Comparison of ENCODE assay signal across 14 cellular contexts in genomic region chr3:65539620-65540019, GRCh38.
DNase-seq lines count a peak whose midpoint lies in the region; ATAC-seq and TF ChIP-seq lines count a peak whose summit lies in the region.
"Had no signal": no experiment of that assay in that cellular context is flagged by ENCODE, and none has a peak within 500 bp of the region (broad histone marks: within the 10 kb centered on the region; RNA-seq: fewer than 3 reads in every experiment).

No MANE protein-coding gene starts in this region.

- H3K79me2 ChIP-seq in H9 (ENCODE audit: insufficient read depth, low read length): peaks cover 13% of the 10 kb centered on the region; the same call in 1 of the 2 replicates

- no peak overlapping the region for H2AFZ ChIP-seq in H9 (ENCODE audit: low read length)

- H3K27ac ChIP-seq in H9 (ENCODE audit: insufficient read length, low read depth, low read length): peak overlapping the region; percentile 72
- peak overlapping the region; percentile 49 for H3K27ac ChIP-seq in iPS-18a (ENCODE audit: low read length)

- H3K36me3 Mint-ChIP-seq in H9 (ENCODE audit: insufficient read depth in 1 of 3, low read depth in 3 of 3) (peaks cover 8 to 17% (median 9%) of the 10 kb centered on the region in 3 experiments; a peak in 6 of 7 replicates), WTC11 (peaks cover 10% of the 10 kb centered on the region)

- no peak overlapping the region for H3K4me3 Mint-ChIP-seq in H9
- no peak overlapping the region for H3K4me3 Mint-ChIP-seq in WTC11
- H3K4me3 Mint-ChIP-seq: IgD-negative memory B cell had no signal

- TF ChIP-seq CTCF in H9 (conservative IDR thresholded peaks at IDR 0.05) (no peak), WTC11 (IDR thresholded peaks at IDR 0.05) (no peak)

- POLR2A ChIA-PET in WTC11 (lab: Charles Lee): interaction anchor here (1.5 kb wide), 1 partner anchor 57 kb away, joined by 7 read pairs; no protein-coding TSS in a partner anchor

- H3K23ac ChIP-seq in H9 (ENCODE audit: insufficient read length, low read depth, low read length): no peak overlapping the region

- DNase-seq in H9: peak; percentile 66
- no peak for DNase-seq in WTC11 (ENCODE audit: low spot score)
- DNase-seq in renal cortical epithelial cell (ENCODE audit: low read depth): peak; percentile 58
- DNase-seq in NCI-H146 treated with DMSO at 0.1 percent for 48 hours (lab: John Stamatoyannopoulos, UW; ENCODE audit: unreplicated experiment): no peak
- DNase-seq in SIG-M5 (lab: John Stamatoyannopoulos, UW): no peak
- DNase-seq in ecto neural progenitor cell (ENCODE audit: low spot score): no peak
- DNase-seq: HCEC 1CT, MV-4-11, NCI-H1436, NCI-H2081 treated with DMSO at 0.1 percent for 48 hours, NCI-H226, PC-3 had no signal

- H2BK5ac ChIP-seq in H9 (ENCODE audit: insufficient read length, low read length): no peak overlapping the region

- peak overlapping the region; percentile 36 for H3K4me2 ChIP-seq in H9 (ENCODE audit: insufficient read depth, insufficient read length, low read length)

- CTCF ChIA-PET in WTC11 (lab: Charles Lee): interaction anchor here (0.5 to 1.1 kb wide), 5 partner anchors 73 to 211 kb away, joined by 3 to 6 read pairs (median 3); no protein-coding TSS in a partner anchor

- no peak overlapping the region for H3K18ac ChIP-seq in H9 (ENCODE audit: insufficient read length, low read depth, low read length)

- H2BK120ac ChIP-seq in H9 (ENCODE audit: low read depth, low read length, poor library complexity, severe bottlenecking): no peak overlapping the region

- peaks cover 17% of the 10 kb centered on the region for H3K4me1 ChIP-seq in H9 (ENCODE audit: insufficient read depth, low read length)
- H3K4me1 ChIP-seq in iPS-18a (ENCODE audit: control insufficient read depth, low read depth, low read length): peaks cover 57% of the 10 kb centered on the region

- H3K36me3 ChIP-seq in iPS-18a (ENCODE audit: control insufficient read depth, low read depth, low read length): no peaks in the 10 kb centered on the region

- H2BK20ac ChIP-seq in H9 (ENCODE audit: low read depth, low read length, poor library complexity, severe bottlenecking): no peak overlapping the region

- no peak overlapping the region for H3K9ac ChIP-seq in H9 (ENCODE audit: extremely low read depth, insufficient read length, low read length)
- H3K9ac ChIP-seq in iPS-18a (ENCODE audit: low read length): no peak overlapping the region

- no peaks in the 10 kb centered on the region for H3K23me2 ChIP-seq in H9 (ENCODE audit: insufficient read length, low read depth, low read length, poor library complexity, severe bottlenecking)

- H3K4me1 Mint-ChIP-seq in H9 (peaks cover 20 to 41% of the 10 kb centered on the region in 2 experiments), WTC11 (peaks cover 23% of the 10 kb centered on the region)
- H3K4me1 Mint-ChIP-seq: IgD-negative memory B cell had no signal

- no peak overlapping the region for H2BK15ac ChIP-seq in H9 (ENCODE audit: low read depth, low read length)

- H3K27me3 Mint-ChIP-seq in H9 (ENCODE audit: low read depth) (no peaks in the 10 kb centered on the region), WTC11 (ENCODE audit: low read depth) (no peaks in the 10 kb centered on the region)
- H3K27me3 Mint-ChIP-seq: IgD-negative memory B cell had no signal

- H3K9me3 Mint-ChIP-seq in H9 (peaks cover 11 to 12% of the 10 kb centered on the region in 2 experiments), WTC11 (peaks cover 7% of the 10 kb centered on the region; the same call in 1 of the 2 replicates)

- peak; percentile 96 for ATAC-seq in WTC11
- ATAC-seq: PC-3 had no signal

- no peaks in the 10 kb centered on the region for H4K20me1 ChIP-seq in H9 (ENCODE audit: control insufficient read depth, insufficient read depth, insufficient read length)

- H4K5ac ChIP-seq in H9 (ENCODE audit: insufficient read length, low read depth, low read length): no peak overlapping the region

- H3K79me1 ChIP-seq in H9 (ENCODE audit: insufficient read depth, low read depth, low read length, poor library complexity, severe bottlenecking): no peaks in the 10 kb centered on the region

- H3K27me3 ChIP-seq in H9 (ENCODE audit: insufficient read depth, low read length) (no peaks in the 10 kb centered on the region), iPS-18a (ENCODE audit: control insufficient read depth, insufficient read depth, low read length) (no peaks in the 10 kb centered on the region)

- H3T11ph ChIP-seq in H9 (ENCODE audit: low read length): no peak overlapping the region

- no peak overlapping the region for H2BK12ac ChIP-seq in H9 (ENCODE audit: insufficient read length, low read depth, low read length)

- no peak overlapping the region for H3K56ac ChIP-seq in H9 (ENCODE audit: insufficient read length, low read depth, low read length)

- H4K91ac ChIP-seq in H9 (ENCODE audit: insufficient read length, low read depth, low read length): no peak overlapping the region

- no peak overlapping the region for H4K8ac ChIP-seq in H9 (replicated peaks; ENCODE audit: insufficient read length, low read depth, low read length)

- H3K14ac ChIP-seq in H9 (ENCODE audit: insufficient read depth, low read length): no peak overlapping the region

- H2AK5ac ChIP-seq in H9 (ENCODE audit: insufficient read length, low read length): no peak overlapping the region

- no CpG with 5 or more reads among the region's 1 CpG for WGBS in H9 (ENCODE audit: extremely low coverage, insufficient read length, low lambda C conversion rate)

- H3K27ac Mint-ChIP-seq in H9 (no peak overlapping the region), WTC11 (no peak overlapping the region)
- H3K27ac Mint-ChIP-seq: IgD-negative memory B cell had no signal

- no peaks in the 10 kb centered on the region for H3K9me3 ChIP-seq in H9 (ENCODE audit: control insufficient read depth, low read depth, low read length)
- no peaks in the 10 kb centered on the region for H3K9me3 ChIP-seq in iPS-18a (ENCODE audit: control insufficient read depth, low read depth, low read length)

- H3K4me3 ChIP-seq in iPS-18a (ENCODE audit: low read length): peak overlapping the region; percentile 27

- H3K4ac ChIP-seq in H9 (ENCODE audit: low read depth, low read length): no peak overlapping the region

TF ChIP-seq in WTC11, 78 proteins besides CTCF, POLR2A, EP300 and RAD21:
- TF ChIP-seq OVOL2 (CRISPR knock-in tag; IDR thresholded peaks at IDR 0.05; ENCODE audit: borderline replicate concordance) (no peak), ERG (CRISPR knock-in tag; IDR thresholded peaks at IDR 0.05) (no peak), MXD4 (CRISPR knock-in tag; IDR thresholded peaks at IDR 0.05; ENCODE audit: borderline replicate concordance) (no peak), ZNF138 (CRISPR knock-in tag; conservative IDR thresholded peaks at IDR 0.05) (no peak), NFATC4 (CRISPR knock-in tag; IDR thresholded peaks at IDR 0.05) (no peak), ETV6 (CRISPR knock-in tag; IDR thresholded peaks at IDR 0.05) (peak; percentile 58; the same call in 1 of the 2 replicates), IRF2 (CRISPR knock-in tag; IDR thresholded peaks at IDR 0.05; ENCODE audit: borderline replicate concordance, low read depth) (no peak), ATF1 (CRISPR knock-in tag; IDR thresholded peaks at IDR 0.05) (no peak), ZNF671 (CRISPR knock-in tag; IDR thresholded peaks at IDR 0.05) (no peak), CREM (CRISPR knock-in tag; IDR thresholded peaks at IDR 0.05) (no peak), FOXK1 (CRISPR knock-in tag; IDR thresholded peaks at IDR 0.05) (peak; percentile 62; the same call in 1 of the 2 replicates), NR1H2 (CRISPR knock-in tag; IDR thresholded peaks at IDR 0.05) (no peak), GTF2I (CRISPR knock-in tag; conservative IDR thresholded peaks at IDR 0.05) (no peak)
- TF ChIP-seq, protein P1, sequence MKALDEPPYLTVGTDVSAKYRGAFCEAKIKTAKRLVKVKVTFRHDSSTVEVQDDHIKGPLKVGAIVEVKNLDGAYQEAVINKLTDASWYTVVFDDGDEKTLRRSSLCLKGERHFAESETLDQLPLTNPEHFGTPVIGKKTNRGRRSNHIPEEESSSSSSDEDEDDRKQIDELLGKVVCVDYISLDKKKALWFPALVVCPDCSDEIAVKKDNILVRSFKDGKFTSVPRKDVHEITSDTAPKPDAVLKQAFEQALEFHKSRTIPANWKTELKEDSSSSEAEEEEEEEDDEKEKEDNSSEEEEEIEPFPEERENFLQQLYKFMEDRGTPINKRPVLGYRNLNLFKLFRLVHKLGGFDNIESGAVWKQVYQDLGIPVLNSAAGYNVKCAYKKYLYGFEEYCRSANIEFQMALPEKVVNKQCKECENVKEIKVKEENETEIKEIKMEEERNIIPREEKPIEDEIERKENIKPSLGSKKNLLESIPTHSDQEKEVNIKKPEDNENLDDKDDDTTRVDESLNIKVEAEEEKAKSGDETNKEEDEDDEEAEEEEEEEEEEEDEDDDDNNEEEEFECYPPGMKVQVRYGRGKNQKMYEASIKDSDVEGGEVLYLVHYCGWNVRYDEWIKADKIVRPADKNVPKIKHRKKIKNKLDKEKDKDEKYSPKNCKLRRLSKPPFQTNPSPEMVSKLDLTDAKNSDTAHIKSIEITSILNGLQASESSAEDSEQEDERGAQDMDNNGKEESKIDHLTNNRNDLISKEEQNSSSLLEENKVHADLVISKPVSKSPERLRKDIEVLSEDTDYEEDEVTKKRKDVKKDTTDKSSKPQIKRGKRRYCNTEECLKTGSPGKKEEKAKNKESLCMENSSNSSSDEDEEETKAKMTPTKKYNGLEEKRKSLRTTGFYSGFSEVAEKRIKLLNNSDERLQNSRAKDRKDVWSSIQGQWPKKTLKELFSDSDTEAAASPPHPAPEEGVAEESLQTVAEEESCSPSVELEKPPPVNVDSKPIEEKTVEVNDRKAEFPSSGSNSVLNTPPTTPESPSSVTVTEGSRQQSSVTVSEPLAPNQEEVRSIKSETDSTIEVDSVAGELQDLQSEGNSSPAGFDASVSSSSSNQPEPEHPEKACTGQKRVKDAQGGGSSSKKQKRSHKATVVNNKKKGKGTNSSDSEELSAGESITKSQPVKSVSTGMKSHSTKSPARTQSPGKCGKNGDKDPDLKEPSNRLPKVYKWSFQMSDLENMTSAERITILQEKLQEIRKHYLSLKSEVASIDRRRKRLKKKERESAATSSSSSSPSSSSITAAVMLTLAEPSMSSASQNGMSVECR (CRISPR knock-in tag; IDR thresholded peaks at IDR 0.05; ENCODE audit: borderline replicate concordance): no peak

Comparison
In these comparisons a context has a peak if more than half of its experiments do, and no peak if none do; other contexts are left out.
1. DNase-seq: peak in H9 (single experiment) and renal cortical epithelial cell (single experiment); none in WTC11 (single experiment), NCI-H146 treated with DMSO at 0.1 percent for 48 hours (single experiment), SIG-M5 (single experiment) and ecto neural progenitor cell (single experiment).